14 cellular contexts compared by ENCODE assay signal in the genomic region with DNA sequence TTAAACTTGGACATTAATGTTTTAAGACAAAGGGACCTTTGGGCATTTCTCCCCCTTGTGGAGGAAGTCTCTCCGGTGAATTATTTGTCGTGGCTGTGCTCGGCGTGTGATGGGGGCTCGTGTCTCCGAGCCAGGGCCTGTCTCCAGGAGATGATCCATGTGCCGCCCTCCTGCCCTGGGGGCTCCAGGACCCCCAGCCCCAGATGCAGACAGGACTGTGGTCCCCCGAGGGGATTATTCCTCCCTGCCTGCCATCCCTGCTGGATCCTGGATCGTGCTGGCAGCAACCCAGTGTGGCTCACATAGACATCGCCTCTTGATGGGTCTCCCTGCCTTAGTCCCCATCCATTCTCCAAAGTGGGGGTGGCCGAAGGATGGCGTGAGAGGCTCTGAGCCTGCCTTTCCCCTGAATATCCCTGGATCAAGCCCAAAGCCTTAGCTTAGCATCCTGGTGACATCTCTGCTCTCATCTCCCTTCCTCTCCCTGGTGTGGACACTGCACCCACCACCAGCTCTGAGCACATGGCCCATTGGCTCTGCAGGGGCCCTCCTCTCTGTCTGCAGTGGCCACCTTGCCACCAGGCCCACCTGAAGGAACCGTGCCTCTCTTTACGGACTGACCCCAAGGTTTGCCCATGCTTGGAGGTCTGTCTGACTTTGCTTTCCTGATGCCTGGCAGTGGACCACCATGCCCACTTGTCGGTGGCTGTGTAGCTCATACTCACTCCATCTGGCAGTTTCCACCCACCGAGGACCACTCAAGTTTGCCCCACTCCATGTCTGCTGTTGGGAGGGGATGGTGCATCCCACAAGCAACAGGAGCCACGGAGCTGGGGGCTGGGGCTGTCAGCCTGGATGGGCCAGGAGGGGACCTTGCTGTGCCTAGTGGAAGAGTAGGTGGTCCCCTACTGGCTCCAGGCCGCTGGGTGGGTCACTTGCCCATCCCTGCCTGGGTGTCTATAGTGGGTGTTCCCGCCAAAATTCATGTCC. TPM values are rescaled to one million over a fixed set of nuclear protein-coding genes. Genes with fewer than 3 reads are reported as not detected.
DNase-seq lines count a peak whose midpoint lies in the region; TF ChIP-seq lines count a peak whose summit lies in the region.
"Had no signal": no experiment of that assay in that cellular context is flagged by ENCODE, and none has a peak within 500 bp of the region (broad histone marks: within the 10 kb centered on the region; RNA-seq: fewer than 3 reads in every experiment).

No MANE protein-coding gene starts in this region.

- H3K4me1 ChIP-seq in left ventricle myocardium inferior (peaks cover 6% of the 10 kb centered on the region), right atrium auricular region (peaks cover 0 to 6% of the 10 kb centered on the region in 2 donors)
- H3K4me1 ChIP-seq: transverse colon had no signal

- intact Hi-C loops in left ventricle myocardium inferior (cut with micrococcal nuclease) = no loop called here

- H3K27ac ChIP-seq in left ventricle myocardium inferior (replicated peaks) (no peak overlapping the region), right atrium auricular region (no peak overlapping the region)
- H3K27ac ChIP-seq: KMS-11, ovary, transverse colon had no signal

- no peak overlapping the region for H3K4me3 ChIP-seq in left ventricle myocardium inferior
- H3K4me3 ChIP-seq in right atrium auricular region = no peak overlapping the region
- H3K4me3 ChIP-seq: ovary, transverse colon had no signal

- H3K9me3 ChIP-seq in left ventricle myocardium inferior (replicated peaks) = peaks cover 9% of the 10 kb centered on the region
- H3K9me3 ChIP-seq in right atrium auricular region = peaks cover 0 to 7% of the 10 kb centered on the region in 2 donors
- H3K9me3 ChIP-seq: transverse colon had no signal

- DNase-seq in left ventricle myocardium inferior (no peak), right atrium auricular region (ENCODE audit: low spot score) (no peak), astrocyte of the hippocampus (ENCODE audit: low read depth, low spot score) (peak; percentile 38), islet precursor cell (peak; percentile 46), ureter (ENCODE audit: low spot score) (peak; percentile 29), HCEC 1CT (no peak), glomerular visceral epithelial cell (ENCODE audit: extremely low spot score) (no peak), NCI-H1930 (lab: John Stamatoyannopoulos, UW) (no peak)
- DNase-seq: activated CD4-positive, alpha-beta T cell treated with anti-CD3 and anti-CD28 coated beads for 1 hour; NCI-H345; ovary; SHP77; transverse colon had no signal

- no peaks in the 10 kb centered on the region for H3K36me3 ChIP-seq in left ventricle myocardium inferior
- H3K36me3 ChIP-seq in right atrium auricular region = no peaks in the 10 kb centered on the region
- H3K36me3 ChIP-seq: ovary, transverse colon had no signal

- H3K27me3 ChIP-seq in left ventricle myocardium inferior (ENCODE audit: low read depth) = peaks cover 9% of the 10 kb centered on the region
- no peaks in the 10 kb centered on the region for H3K27me3 ChIP-seq in right atrium auricular region
- H3K27me3 ChIP-seq: ovary, transverse colon had no signal

- TF ChIP-seq CTCF in left ventricle myocardium inferior (IDR thresholded peaks at IDR 0.05; ENCODE audit: borderline replicate concordance) = peak; percentile 50
- peak in 1 of 2 donors; percentile 56 for TF ChIP-seq CTCF in right atrium auricular region (IDR thresholded peaks at IDR 0.05)

RNA-seq across cellular contexts. Expression of gene SMIM38, which starts 56.7 kb away (rescaled TPM):
- total RNA-seq in left ventricle myocardium inferior (not detected), right atrium auricular region (under 1 TPM in 1 of 2 donors, not detected in 1; 0.35 TPM), ureter (1.1 TPM)

Comparison
In these comparisons a context has a peak if more than half of its experiments do, and no peak if none do; other contexts are left out.
1. DNase-seq: peak in astrocyte of the hippocampus (single experiment), islet precursor cell (single experiment) and ureter (single experiment); none in left ventricle myocardium inferior (single experiment), right atrium auricular region (single experiment), HCEC 1CT (single experiment), glomerular visceral epithelial cell (single experiment) and NCI-H1930 (0 of 2).